8 cellular contexts compared by ENCODE assay signal in the genomic region with DNA sequence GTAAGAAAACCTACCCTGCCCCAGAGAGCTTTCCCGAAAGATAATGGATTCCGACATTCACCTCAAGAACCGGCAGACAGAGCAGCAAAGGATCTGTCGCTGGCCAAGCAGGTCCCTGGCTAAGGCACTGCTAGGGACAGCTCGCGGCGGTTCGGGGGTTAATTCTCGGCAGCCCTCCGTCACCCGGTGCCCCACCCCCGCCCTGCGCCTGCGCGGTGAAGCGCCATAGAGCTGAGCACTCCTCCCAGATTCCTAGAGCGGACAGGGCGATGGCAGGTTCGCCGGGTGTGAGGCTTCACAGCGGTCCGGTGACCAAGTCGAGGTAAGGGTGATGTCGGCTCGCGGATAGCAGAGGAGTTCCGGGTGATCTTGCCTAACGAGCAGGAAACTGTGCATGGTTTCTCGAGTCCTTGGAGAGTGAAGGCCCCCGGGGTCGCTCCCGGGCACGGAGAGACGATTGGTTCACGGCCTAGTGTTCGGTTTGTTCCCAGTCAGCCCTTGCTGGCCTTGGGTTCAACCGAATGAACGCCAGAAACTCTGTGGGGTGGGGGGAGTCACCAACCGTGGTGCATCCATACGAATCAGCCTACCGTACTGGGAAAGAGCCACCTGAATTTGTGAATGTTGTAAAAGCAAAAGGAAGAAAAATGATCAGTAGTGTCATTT. TPM values are rescaled to one million over a fixed set of nuclear protein-coding genes. Genes with fewer than 3 reads are reported as not detected.
DNase-seq lines count a peak whose midpoint lies in the region; ATAC-seq and TF ChIP-seq lines count a peak whose summit lies in the region.

ZSCAN30 (minus strand) TSS at position 160 of the 666 bp plus-strand sequence. CDS start 25,877 bp downstream, outside the sequence.

- H2AK5ac ChIP-seq in trophoblast cell (ENCODE audit: low read length), result no peak within 1 kb of the TSS

- peak within 1 kb of the TSS; percentile 92 for H3K27ac Mint-ChIP-seq in activated naive CD8-positive, alpha-beta T cell treated with anti-CD3 and anti-CD28 coated beads, Interleukin-2, amount 50 U/mL, for 24 hours

- peak within 1 kb of the TSS; percentile 77 for H3K4ac ChIP-seq in trophoblast cell (ENCODE audit: low read depth, low read length)

- DNase-seq in GM12864 (ENCODE audit: low read depth), result peak; percentile 86
- DNase-seq in NCI-H1417 (lab: John Stamatoyannopoulos, UW), result peak; percentile 89 to 98 (median 97)
- DNase-seq in SW 1271 (lab: John Stamatoyannopoulos, UW), result peak; percentile 86 to 92
- DNase-seq in activated naive CD8-positive, alpha-beta T cell treated with anti-CD3 and anti-CD28 coated beads, Interleukin-2, amount 50 U/mL, for 24 hours, result peak; percentile 95
- DNase-seq in cardiac muscle cell (ENCODE audit: low read depth in 1 of 2, low spot score in 1 of 2), result peak; percentile 95 to 97
- DNase-seq in trophoblast cell, result peak; percentile 93 to 95
- peak; percentile 97 for DNase-seq in transverse colon

- peak within 1 kb of the TSS; percentile 81 for H4K12ac ChIP-seq in trophoblast cell (ENCODE audit: low read depth, low read length)

- no peak within 1 kb of the TSS for H3K23ac ChIP-seq in trophoblast cell (ENCODE audit: low read length)

- peak; percentile 94 for ATAC-seq in HG02759 (IDR thresholded peaks at IDR 0.05; ENCODE audit: unreplicated experiment)
- peak; percentile 98 for ATAC-seq in activated naive CD8-positive, alpha-beta T cell treated with anti-CD3 and anti-CD28 coated beads, Interleukin-2, amount 50 U/mL, for 24 hours

- H3K4me1 ChIP-seq in cardiac muscle cell (ENCODE audit: low read depth) (no peaks in the 10 kb centered on the region), trophoblast cell (ENCODE audit: control insufficient read depth in 1 of 2, insufficient read depth in 2 of 2, low read length in 2 of 2) (peaks cover 2 to 7% of the 10 kb centered on the region in 2 experiments), transverse colon (peaks cover 7 to 25% (median 10%) of the 10 kb centered on the region in 4 donors)

- TF ChIP-seq EP300 in transverse colon (IDR thresholded peaks at IDR 0.05; ENCODE audit: low read depth), result no peak

- H2BK12ac ChIP-seq in trophoblast cell (ENCODE audit: low read length), result no peak within 1 kb of the TSS

- H3K4me3 Mint-ChIP-seq in activated naive CD8-positive, alpha-beta T cell treated with anti-CD3 and anti-CD28 coated beads, Interleukin-2, amount 50 U/mL, for 24 hours, result peak within 1 kb of the TSS; percentile 99

- in situ Hi-C loops in transverse colon (cut with MboI; ENCODE audit: low pct_ligation_motif_present in 1 of 4, low pct_unique_long_range_greater_than_20kb in 1 of 4, low sequenced_read_pairs in 3 of 4), result no loop called here

- TF ChIP-seq POLR2A in transverse colon (IDR thresholded peaks at IDR 0.05), result peak; percentile 87

- H2BK120ac ChIP-seq in trophoblast cell (ENCODE audit: insufficient read depth, low read length, poor library complexity), result peak within 1 kb of the TSS; percentile 33

- peak within 1 kb of the TSS; percentile 90 for H4K8ac ChIP-seq in trophoblast cell (ENCODE audit: low read depth, low read length)

- peak within 1 kb of the TSS; percentile 72 for H2AFZ ChIP-seq in trophoblast cell (ENCODE audit: insufficient read depth, low read length, poor library complexity)

- peaks cover 49% of the 10 kb centered on the region for H3K4me1 Mint-ChIP-seq in activated naive CD8-positive, alpha-beta T cell treated with anti-CD3 and anti-CD28 coated beads, Interleukin-2, amount 50 U/mL, for 24 hours

- peak within 1 kb of the TSS; percentile 98 for H3K9ac ChIP-seq in trophoblast cell (ENCODE audit: low read length)

- H3K79me2 ChIP-seq in trophoblast cell (ENCODE audit: control insufficient read depth, insufficient read depth, low read length, poor library complexity), result peaks cover 3% of the 10 kb centered on the region

- H3K18ac ChIP-seq in trophoblast cell (ENCODE audit: low read length), result peak within 1 kb of the TSS; percentile 17

- peak within 1 kb of the TSS; percentile 35 for H2BK5ac ChIP-seq in trophoblast cell (ENCODE audit: low read depth, low read length, poor library complexity)

- H3K14ac ChIP-seq in trophoblast cell (ENCODE audit: low read length), result peak within 1 kb of the TSS; percentile 70

- H4K91ac ChIP-seq in trophoblast cell (ENCODE audit: low read depth, low read length), result peak within 1 kb of the TSS; percentile 55

- H3K27me3 ChIP-seq in cardiac muscle cell, result no peaks in the 10 kb centered on the region
- no peaks in the 10 kb centered on the region for H3K27me3 ChIP-seq in trophoblast cell (ENCODE audit: insufficient read depth, low read length)
- H3K27me3 ChIP-seq in transverse colon, result no peaks in the 10 kb centered on the region

- peak within 1 kb of the TSS; percentile 88 for H3K4me2 ChIP-seq in trophoblast cell (ENCODE audit: low read length)

- intact Hi-C loops in transverse colon (cut with DNase I; ENCODE audit: low total_unique reads), result no loop called here

- peaks cover 8% of the 10 kb centered on the region for H3K9me3 Mint-ChIP-seq in activated naive CD8-positive, alpha-beta T cell treated with anti-CD3 and anti-CD28 coated beads, Interleukin-2, amount 50 U/mL, for 24 hours

- H3K36me3 Mint-ChIP-seq in activated naive CD8-positive, alpha-beta T cell treated with anti-CD3 and anti-CD28 coated beads, Interleukin-2, amount 50 U/mL, for 24 hours (ENCODE audit: low read depth), result peaks cover 38% of the 10 kb centered on the region

- no peak for TF ChIP-seq CTCF in GM12864 (IDR thresholded peaks at IDR 0.05; ENCODE audit: low read depth, low read length, missing control alignments)
- no peak for TF ChIP-seq CTCF in cardiac muscle cell (IDR thresholded peaks at IDR 0.05; ENCODE audit: low read depth, low read length)
- TF ChIP-seq CTCF in transverse colon (IDR thresholded peaks at IDR 0.05), result no peak

- H3K4me3 ChIP-seq in GM12864 (ENCODE audit: low read depth, low read length) (peak within 1 kb of the TSS; percentile 73), cardiac muscle cell (peak within 1 kb of the TSS; percentile 67), trophoblast cell (ENCODE audit: low read depth, low read length) (peak within 1 kb of the TSS; percentile 81), transverse colon (peak within 1 kb of the TSS; percentile 60 to 72 (median 62))

- no peaks in the 10 kb centered on the region for H3K9me3 ChIP-seq in cardiac muscle cell (ENCODE audit: low read depth)
- no peaks in the 10 kb centered on the region for H3K9me3 ChIP-seq in trophoblast cell (ENCODE audit: insufficient read depth, low read depth, low read length)
- H3K9me3 ChIP-seq in transverse colon, result no peaks in the 10 kb centered on the region

- H3K27ac ChIP-seq in cardiac muscle cell (peak within 1 kb of the TSS; percentile 84), trophoblast cell (ENCODE audit: low read depth, low read length) (peak within 1 kb of the TSS; percentile 40), transverse colon (peak within 1 kb of the TSS; percentile 82 to 89 (median 85))

- H3K36me3 ChIP-seq in cardiac muscle cell (peaks cover 4% of the 10 kb centered on the region), trophoblast cell (ENCODE audit: control insufficient read depth in 1 of 2, insufficient read depth in 2 of 2, low read length in 2 of 2) (peaks cover 2 to 3% of the 10 kb centered on the region in 2 experiments), transverse colon (no peaks in the 10 kb centered on the region)

- H3K79me1 ChIP-seq in trophoblast cell (ENCODE audit: low read length), result peaks cover 6% of the 10 kb centered on the region

- no CpG with 5 or more reads among the region's 41 CpGs for WGBS in trophoblast cell (ENCODE audit: extremely low coverage, insufficient coverage, insufficient read length)
- 0% methylated on average over 5 to 39 of the region's 41 CpGs for WGBS in transverse colon (ENCODE audit: low coverage in 1 of 2), 2 donors

- no peaks in the 10 kb centered on the region for H3K27me3 Mint-ChIP-seq in activated naive CD8-positive, alpha-beta T cell treated with anti-CD3 and anti-CD28 coated beads, Interleukin-2, amount 50 U/mL, for 24 hours

RNA-seq across cellular contexts. Expression of gene ZSCAN30, which starts in this region (rescaled TPM):
- 19.7 and 29.5 TPM in 2 replicates for total RNA-seq in cardiac muscle cell
- polyA plus RNA-seq in cardiac muscle cell, result 19.5 and 36.9 TPM in 2 replicates
- 6.5 and 7.1 TPM in 2 replicates for polyA plus RNA-seq in trophoblast cell (2013)
- total RNA-seq in transverse colon, result 10 to 100 TPM in 2 of 4 donors, 1 to 10 TPM in 2; 7.1 to 23.5 (median 11.0) TPM

Comparison
In these comparisons a context has a peak if more than half of its experiments do, and no peak if none do; other contexts are left out.
1. Peak in every context shown above with its lines: DNase-seq, ATAC-seq, H3K4me3 ChIP-seq and H3K27ac ChIP-seq.